Comparison of ENCODE assay signal across 1 cellular context in the genomic region with DNA sequence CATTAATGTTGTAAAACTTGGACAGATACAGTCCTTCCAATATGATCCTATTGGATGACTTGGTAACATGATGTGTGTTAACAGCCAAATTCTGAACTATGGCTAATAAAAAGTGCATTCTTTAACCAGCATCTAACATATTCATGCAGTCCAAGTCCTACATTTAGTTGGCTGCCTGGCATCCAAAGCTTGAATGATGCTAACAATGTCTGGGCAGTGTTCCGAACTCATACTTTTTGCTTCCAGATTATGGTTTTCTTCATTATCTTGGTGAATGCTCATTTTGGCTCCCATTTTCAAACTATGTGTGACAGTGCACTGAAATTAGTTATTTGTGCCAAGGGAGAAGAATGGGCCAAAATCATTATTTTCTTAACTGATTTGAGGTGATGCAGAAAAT.
TF ChIP-seq lines count a peak whose summit lies in the region.

No MANE protein-coding gene starts in this region.

TF ChIP-seq in neural cell, 6 proteins besides CTCF, POLR2A, EP300 and RAD21 (continued from another document):
- no peak for TF ChIP-seq SMC3 (conservative IDR thresholded peaks at IDR 0.05; ENCODE audit: poor library complexity)
